17 cellular contexts compared by ENCODE assay signal in the genomic region with DNA sequence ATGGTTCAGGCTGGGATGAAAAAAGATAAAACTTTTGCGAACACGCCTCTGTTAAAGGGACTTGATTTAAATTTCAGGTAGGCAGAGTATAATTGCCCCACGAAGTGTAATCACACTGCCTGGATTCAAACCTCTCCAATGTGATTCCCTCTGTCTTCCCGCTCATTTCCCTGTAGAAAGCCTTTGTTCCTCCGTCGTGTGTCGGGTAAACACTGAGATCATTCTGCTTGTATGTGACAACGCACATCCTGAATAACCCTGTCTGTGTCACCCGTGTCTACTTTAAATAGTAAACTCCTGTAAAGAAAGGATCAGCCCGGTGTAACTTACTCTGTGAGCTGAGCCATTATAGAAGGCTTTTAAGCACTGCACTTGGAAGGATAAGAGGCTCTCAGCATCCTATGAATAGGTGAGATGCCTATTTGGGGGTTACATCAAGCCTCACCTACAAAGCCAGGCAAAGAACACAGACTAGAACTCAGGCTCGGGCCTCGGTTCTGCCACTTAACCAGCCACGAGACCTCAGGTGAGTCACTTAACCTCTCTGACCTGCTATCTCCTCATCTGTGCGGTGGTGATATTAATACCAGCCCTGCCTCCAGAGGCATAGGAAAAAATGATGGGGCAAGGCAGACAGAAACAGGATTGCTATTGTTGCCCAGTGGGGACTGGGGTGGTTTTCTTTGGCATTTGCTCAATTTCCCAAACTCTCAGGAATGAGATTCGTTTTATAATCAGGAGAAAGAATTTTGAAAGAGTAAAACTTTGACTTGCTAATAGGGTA.
DNase-seq lines count a peak whose midpoint lies in the region; ATAC-seq, FAIRE-seq and TF ChIP-seq lines count a peak whose summit lies in the region.
"Had no signal": no experiment of that assay in that cellular context is flagged by ENCODE, and none has a peak within 500 bp of the region (broad histone marks: within the 10 kb centered on the region; RNA-seq: fewer than 3 reads in every experiment).

No MANE protein-coding gene starts in this region.

- H3K4me1 ChIP-seq in SJSA1 (replicated peaks): peaks cover 38% of the 10 kb centered on the region
- H3K4me1 ChIP-seq in right atrium auricular region: no peaks in the 10 kb centered on the region
- H3K4me1 ChIP-seq in small intestine (ENCODE audit: control insufficient read depth in 2 of 2, insufficient read depth in 1 of 2, low read depth in 1 of 2, low read length in 1 of 2): no peaks in the 10 kb centered on the region
- H3K4me1 ChIP-seq: upper lobe of left lung had no signal

- H3K9me3 ChIP-seq in SJSA1 (replicated peaks) (no peaks in the 10 kb centered on the region), right atrium auricular region (no peaks in the 10 kb centered on the region), small intestine (ENCODE audit: control insufficient read depth, low read depth) (no peaks in the 10 kb centered on the region)
- H3K9me3 ChIP-seq: ovary, upper lobe of left lung had no signal

- H3K36me3 ChIP-seq in SJSA1 (peaks cover 65% of the 10 kb centered on the region), right atrium auricular region (no peaks in the 10 kb centered on the region), small intestine (ENCODE audit: control insufficient read depth in 2 of 2, insufficient read depth in 2 of 2, low read length in 2 of 2) (peaks cover 0 to 2% of the 10 kb centered on the region in 2 donors)
- H3K36me3 ChIP-seq: ovary had no signal

- ATAC-seq in stimulated activated naive CD8-positive, alpha-beta T cell treated with anti-CD3 and anti-CD28 coated beads, Interleukin-15, Interleukin-2, amounts not matched to agents 100 U/mL and 50 U/mL, for 24 hours: peak; percentile 66
- ATAC-seq in stimulated activated naive CD8-positive, alpha-beta T cell treated with anti-CD3 and anti-CD28 coated beads, Interleukin-15, amount 100 ng/mL, for 72 hours: no peak
- ATAC-seq: GM12878, T-helper 17 cell had no signal

- no peaks in the 10 kb centered on the region for H3K9me3 Mint-ChIP-seq in stimulated activated naive CD8-positive, alpha-beta T cell treated with anti-CD3 and anti-CD28 coated beads, Interleukin-15, amount 100 ng/mL, for 72 hours
- H3K9me3 Mint-ChIP-seq: activated T-helper 2 cell treated with anti-CD3 and anti-CD28 coated beads, Interferon-gamma antibody, Interleukin-2, Interleukin-4, amounts not matched to agents 10 μg/mL and 5 μg/mL and 100 μg/mL, durations not matched to agents 14 hours and 24 hours and 36 hours had no signal

- TF ChIP-seq CTCF in right atrium auricular region (IDR thresholded peaks at IDR 0.05): no peak

- H3K4me3 ChIP-seq in SJSA1 (no peak overlapping the region), right atrium auricular region (no peak overlapping the region), small intestine (ENCODE audit: low read depth in 1 of 2, low read length in 2 of 2) (no peak overlapping the region)
- H3K4me3 ChIP-seq: GM12878, ovary, PC-9, upper lobe of left lung had no signal

- H3K4me3 Mint-ChIP-seq in stimulated activated naive CD8-positive, alpha-beta T cell treated with anti-CD3 and anti-CD28 coated beads, Interleukin-15, amount 100 ng/mL, for 72 hours: no peak overlapping the region
- H3K4me3 Mint-ChIP-seq: T-helper 17 cell had no signal

- peak; percentile 6 for DNase-seq in stimulated activated naive CD8-positive, alpha-beta T cell treated with anti-CD3 and anti-CD28 coated beads, Interleukin-15, Interleukin-2, amounts not matched to agents 100 U/mL and 50 U/mL, for 24 hours
- no peak for DNase-seq in stimulated activated naive CD8-positive, alpha-beta T cell treated with anti-CD3 and anti-CD28 coated beads, Interleukin-15, amount 100 ng/mL, for 72 hours
- peak; percentile 84 for DNase-seq in NCI-H1436 treated with DMSO at 0.1 percent for 48 hours (lab: John Stamatoyannopoulos, UW)
- DNase-seq in SJSA1 (ENCODE audit: low read depth in 1 of 2, low spot score in 2 of 2): peak; percentile 88 to 90
- no peak for DNase-seq in right atrium auricular region (ENCODE audit: low spot score)
- no peak for DNase-seq in central memory CD4-positive, alpha-beta T cell
- no peak for DNase-seq in small intestine
- DNase-seq: GDM1; NCI-H2081; ovary; stimulated activated CD4-positive, alpha-beta T cell treated with anti-CD3 and anti-CD28 coated beads, Interleukin-1b, Interleukin-23, amount 100 ng/mL, for 48 hours; T-helper 17 cell; upper lobe of left lung had no signal

- H3K27me3 ChIP-seq in SJSA1 (replicated peaks): no peaks in the 10 kb centered on the region
- H3K27me3 ChIP-seq in right atrium auricular region: no peaks in the 10 kb centered on the region
- no peaks in the 10 kb centered on the region for H3K27me3 ChIP-seq in small intestine (ENCODE audit: control insufficient read depth in 2 of 2, insufficient read depth in 2 of 2, low read length in 2 of 2)
- H3K27me3 ChIP-seq: ovary, upper lobe of left lung had no signal

- no peaks in the 10 kb centered on the region for H3K27me3 Mint-ChIP-seq in stimulated activated naive CD8-positive, alpha-beta T cell treated with anti-CD3 and anti-CD28 coated beads, Interleukin-15, amount 100 ng/mL, for 72 hours
- H3K27me3 Mint-ChIP-seq: T-helper 17 cell had no signal

- peaks cover 8% of the 10 kb centered on the region for H3K4me1 Mint-ChIP-seq in stimulated activated naive CD8-positive, alpha-beta T cell treated with anti-CD3 and anti-CD28 coated beads, Interleukin-15, amount 100 ng/mL, for 72 hours

- no peak overlapping the region for H3K27ac Mint-ChIP-seq in stimulated activated naive CD8-positive, alpha-beta T cell treated with anti-CD3 and anti-CD28 coated beads, Interleukin-15, amount 100 ng/mL, for 72 hours
- H3K27ac Mint-ChIP-seq: activated T-helper 2 cell treated with anti-CD3 and anti-CD28 coated beads, Interferon-gamma antibody, Interleukin-2, Interleukin-4, amounts not matched to agents 10 μg/mL and 5 μg/mL and 100 μg/mL, durations not matched to agents 14 hours and 24 hours and 36 hours; T-helper 17 cell had no signal

- FAIRE-seq in small intestine (lab: Jason Lieb, UNC): no peak
- FAIRE-seq: frontal cortex, GM12878 had no signal

- H3K27ac ChIP-seq in SJSA1 (peak overlapping the region; percentile 6), right atrium auricular region (no peak overlapping the region), small intestine (ENCODE audit: low read depth in 1 of 2, low read length in 1 of 2) (no peak overlapping the region)
- H3K27ac ChIP-seq: ovary, PC-9, upper lobe of left lung had no signal

- 86 to 91% (median 90%) methylated on average over 15 of the region's 15 CpGs for WGBS in small intestine, 3 donors

Comparison
In these comparisons a context has a peak if more than half of its experiments do, and no peak if none do; other contexts are left out.
1. DNase-seq: peak in stimulated activated naive CD8-positive, alpha-beta T cell treated with anti-CD3 and anti-CD28 coated beads, Interleukin-15, Interleukin-2, amounts not matched to agents 100 U/mL and 50 U/mL, for 24 hours (single experiment), NCI-H1436 treated with DMSO at 0.1 percent for 48 hours (single experiment) and SJSA1 (2 of 2); none in stimulated activated naive CD8-positive, alpha-beta T cell treated with anti-CD3 and anti-CD28 coated beads, Interleukin-15, amount 100 ng/mL, for 72 hours (0 of 2), right atrium auricular region (single experiment), central memory CD4-positive, alpha-beta T cell (single experiment) and small intestine (single experiment).